10 cellular contexts compared by ENCODE assay signal in genomic region chr19:1273263-1274041, GRCh38. TPM values are rescaled to one million over a fixed set of nuclear protein-coding genes. Genes with fewer than 3 reads are reported as not detected.
A peak's percentile ranks its signal among the peaks of the same experiment; 100 is the strongest.
DNase-seq lines count a peak whose midpoint lies in the region; ATAC-seq, FAIRE-seq and TF ChIP-seq lines count a peak whose summit lies in the region.
"Had no signal": no experiment of that assay in that cellular context is flagged by ENCODE, and none has a peak within 500 bp of the region (broad histone marks: within the 10 kb centered on the region; RNA-seq: fewer than 3 reads in every experiment).

No MANE protein-coding gene starts in this region.

- peaks cover 26% of the 10 kb centered on the region for H4K20me1 ChIP-seq in K562 (replicated peaks; ENCODE audit: control insufficient read depth, insufficient read depth, low read length)

- H3K4me1 ChIP-seq in A673 (ENCODE audit: insufficient read depth, low read length, poor library complexity, severe bottlenecking) (peaks cover 60% of the 10 kb centered on the region), HUES48 (ENCODE audit: control insufficient read depth, insufficient read depth, low read length) (peaks cover 8% of the 10 kb centered on the region), K562 (replicated peaks in 1 of 2; ENCODE audit: control insufficient read depth in 2 of 2, insufficient read depth in 2 of 2, low read length in 2 of 2) (peaks cover 62 to 92% of the 10 kb centered on the region in 2 experiments)

- no peaks in the 10 kb centered on the region for H3K27me3 ChIP-seq in A673 (replicated peaks; ENCODE audit: insufficient read depth, low read depth, low read length, poor library complexity)
- no peaks in the 10 kb centered on the region for H3K27me3 ChIP-seq in HUES48 (ENCODE audit: control insufficient read depth, insufficient read depth, low read length)
- no peaks in the 10 kb centered on the region for H3K27me3 ChIP-seq in K562 (ENCODE audit: control insufficient read depth in 2 of 2, insufficient read depth in 2 of 2, low read length in 2 of 2)
- H3K27me3 ChIP-seq: pancreas, SJCRH30 had no signal

- no peaks in the 10 kb centered on the region for H3K9me3 Mint-ChIP-seq in mesothelial cell of epicardium

- in situ Hi-C loops in K562 (cut with MboI), result no loop called here

- peaks cover 48% of the 10 kb centered on the region for H3K36me3 ChIP-seq in A673 (ENCODE audit: insufficient read depth, low read length, poor library complexity, severe bottlenecking)
- peaks cover 51% of the 10 kb centered on the region for H3K36me3 ChIP-seq in HUES48 (ENCODE audit: control insufficient read depth, insufficient read depth, low read length)
- peaks cover 71% of the 10 kb centered on the region for H3K36me3 ChIP-seq in K562 (ENCODE audit: control insufficient read depth, insufficient read depth, low read length)

- no peak for DNase-seq in A673 (ENCODE audit: low spot score)
- DNase-seq in K562 (ENCODE audit: extremely low read depth in 1 of 4, low spot score in 3 of 4), result peak in 1 of 4 experiments; percentile 39
- no peak for DNase-seq in mesothelial cell of epicardium (ENCODE audit: low spot score in 2 of 2, unreplicated experiment in 2 of 2)
- DNase-seq in frontal cortex (ENCODE audit: low spot score in 2 of 2), result no peak
- no peak for DNase-seq in islet precursor cell
- no peak for DNase-seq in NCI-H1930 (lab: John Stamatoyannopoulos, UW)
- DNase-seq: SJCRH30 had no signal

- no peak for TF ChIP-seq RAD21 in K562 (CRISPR knock-in tag; conservative IDR thresholded peaks at IDR 0.05 in 1 of 2, IDR thresholded peaks at IDR 0.05 in 1 of 2)

- no peaks in the 10 kb centered on the region for H3K27me3 Mint-ChIP-seq in mesothelial cell of epicardium (ENCODE audit: low read depth)

- CTCF ChIA-PET in A673 (lab: Charles Lee) (interaction anchor here (0.6 to 1.6 kb wide), 2 partner anchors 29 to 215 kb away, joined by 5 read pairs; no protein-coding TSS in a partner anchor), K562 (lab: Yijun Ruan, JAX; ENCODE audit: low intra/inter-chr PET ratio) (no interaction called here)

- peak; percentile 29 for FAIRE-seq in K562 (lab: Jason Lieb, UNC)
- FAIRE-seq in frontal cortex (lab: Jason Lieb, UNC), result no peak
- FAIRE-seq: pancreas had no signal

- H3K4me3 Mint-ChIP-seq in mesothelial cell of epicardium, result peak overlapping the region; percentile 43

- H3K4me1 Mint-ChIP-seq in mesothelial cell of epicardium, result peaks cover 53% of the 10 kb centered on the region

- H3K27ac ChIP-seq in A673 (ENCODE audit: low read depth, low read length, poor library complexity, severe bottlenecking) (peak overlapping the region; percentile 99), HUES48 (ENCODE audit: low read depth, low read length) (peak overlapping the region; percentile 100), K562 (ENCODE audit: extremely low read depth, low read depth, low read length) (peak overlapping the region; percentile 92)
- H3K27ac ChIP-seq: SJCRH30 had no signal

- peaks cover 78% of the 10 kb centered on the region for H3K79me2 ChIP-seq in K562 (ENCODE audit: control insufficient read depth, insufficient read depth, low read length)

- 63% methylated on average over 25 of the region's 25 CpGs for WGBS in K562 (ENCODE audit: insufficient coverage, low coverage, missing lambda C conversion rate)

- H3K9me3 ChIP-seq in A673 (ENCODE audit: low read depth, low read length, poor library complexity, severe bottlenecking) (no peaks in the 10 kb centered on the region), HUES48 (ENCODE audit: control insufficient read depth, insufficient read depth, low read length) (no peaks in the 10 kb centered on the region), K562 (replicated peaks; ENCODE audit: control insufficient read depth, insufficient read depth, low read depth, low read length) (no peaks in the 10 kb centered on the region)
- H3K9me3 ChIP-seq: pancreas, SJCRH30 had no signal

- TF ChIP-seq EP300 in K562 (IDR thresholded peaks at IDR 0.05; ENCODE audit: low read length), result no peak

- H3K9me1 ChIP-seq in K562 (ENCODE audit: control insufficient read depth, insufficient read depth, low read length), result no peaks in the 10 kb centered on the region

- TF ChIP-seq CTCF in A673 (conservative IDR thresholded peaks at IDR 0.05; ENCODE audit: low read depth, low read length) (no peak), K562 (IDR thresholded peaks at IDR 0.05 in 2 of 3, conservative IDR thresholded peaks at IDR 0.05 in 1 of 3; ENCODE audit: insufficient read depth in 2 of 3, low read depth in 1 of 3, low read length in 3 of 3) (no peak), mesothelial cell of epicardium (IDR thresholded peaks at IDR 0.05; ENCODE audit: unreplicated experiment) (no peak)

- no peak overlapping the region for H2AFZ ChIP-seq in K562 (ENCODE audit: low read depth, low read length)

- peak; percentile 60 for TF ChIP-seq POLR2A in K562 (conservative IDR thresholded peaks at IDR 0.05)

- peaks cover 22% of the 10 kb centered on the region for H3K36me3 Mint-ChIP-seq in mesothelial cell of epicardium

- BruUV-seq in A673 (replicated peaks; lab: Mats Ljungman, UMichigan) (TSS peak; percentile 67), K562 (replicated peaks; lab: Mats Ljungman, UMichigan) (no TSS peak)

- ATAC-seq in K562, result no peak
- ATAC-seq in GM21447 (IDR thresholded peaks at IDR 0.05; ENCODE audit: unreplicated experiment), result no peak
- ATAC-seq: pancreas had no signal

- H3K9ac ChIP-seq in HUES48 (ENCODE audit: low read depth, low read length) (no peak overlapping the region), K562 (ENCODE audit: insufficient read depth in 1 of 2, low read depth in 2 of 2, low read length in 2 of 2) (peak overlapping the region; percentile 90 to 92)

- peak overlapping the region; percentile 93 for H3K4me2 ChIP-seq in K562 (ENCODE audit: insufficient read depth, low read length)

- peak overlapping the region; percentile 67 for H3K27ac Mint-ChIP-seq in mesothelial cell of epicardium

- peak overlapping the region; percentile 69 for H3K4me3 ChIP-seq in A673 (ENCODE audit: low read depth, low read length, poor library complexity, severe bottlenecking)
- H3K4me3 ChIP-seq in HUES48 (ENCODE audit: low read depth, low read length), result no peak overlapping the region
- H3K4me3 ChIP-seq in K562, result peak overlapping the region; percentile 68
- H3K4me3 ChIP-seq: SJCRH30 had no signal

- POLR2A ChIA-PET in A673 (lab: Charles Lee; ENCODE audit: low non-redundant PET) (interaction anchor here (0.6 kb wide), 1 partner anchor 135 kb away, joined by 3 read pairs; no protein-coding TSS in a partner anchor), K562 (lab: Yijun Ruan, JAX) (interaction anchor here (0.6 to 2.8 kb wide), 13 partner anchors 9 to 474 kb away, joined by 3 to 14 read pairs (median 3); no protein-coding TSS in a partner anchor)

- intact Hi-C loops in A673 (cut with micrococcal nuclease; ENCODE audit: unreplicated experiment), result loop anchor here (10.0 kb wide), 2 partner anchors 171 to 321 kb away; partner anchors contain the start of gene MBD3
- intact Hi-C loops in K562 (cut with micrococcal nuclease), result loop anchor here (10.0 kb wide), 1 partner anchor 171 kb away; no protein-coding TSS in a partner anchor

RNA-seq across cellular contexts. Expression of gene FAM174C, which starts 1.9 kb away (rescaled TPM):
- 69.4 and 88.6 TPM in 2 replicates for total RNA-seq in A673 (2021)
- total RNA-seq in K562 (2011; cell fraction: chromatin; rRNA removed; ENCODE audit: low replicate concordance), result 6.3 and 26.6 TPM in 2 replicates
- 40.9 and 47.0 TPM in 2 replicates for total RNA-seq in K562 (2011; cell fraction: nucleolus; rRNA removed)
- total RNA-seq in K562 (2011; cell fraction: nucleoplasm; rRNA removed), result 20.7 and 26.9 TPM in 2 replicates
- 72.2 and 108 TPM in 2 replicates for total RNA-seq in K562 (2014; rRNA removed)
- total RNA-seq in K562 (2014; rRNA removed; fragmentation: Illumina TruSeq; extraction: Trizol), result 1.3 and 2.8 TPM in 2 replicates
- total RNA-seq in K562 (2015; rRNA removed; fragmentation: Illumina TruSeq; extraction: Trizol), result 40.3 and 42.6 TPM in 2 replicates
- total RNA-seq in K562 (2021), result 81.9 and 85.0 TPM in 2 replicates
- polyA plus RNA-seq in K562 (2011; rRNA removed), result 20.3 and 30.4 TPM in 2 replicates
- polyA plus RNA-seq in K562 (2011; cell fraction: cytosol; rRNA removed), result 58.0 and 177 TPM in 2 replicates
- 28.1 and 53.8 TPM in 2 replicates for polyA plus RNA-seq in K562 (2011; cell fraction: nucleus; rRNA removed)
- 65.9 and 75.4 TPM in 2 replicates for polyA plus RNA-seq in K562 (2012)
- 11.7 and 56.4 TPM in 2 replicates for polyA plus RNA-seq in K562 (2014; fragmentation: Illumina TruSeq; extraction: Trizol)
- 1 to 10 TPM in 1 of 2 experiments, under 1 TPM in 1; 0.66 to 2.7 TPM for polyA plus RNA-seq in K562 (2014; fragmentation: Nextera tagmentation; extraction: Ambion mirVana)
- 89.6 and 119 TPM in 2 replicates for polyA plus RNA-seq in K562 (2014; rRNA removed)
- polyA minus RNA-seq in K562 (2011; rRNA and poly(A)+ RNA removed), result 4.8 and 6.1 TPM in 2 replicates
- 19.6 and 23.7 TPM in 2 replicates for polyA minus RNA-seq in K562 (2011; cell fraction: cytosol; rRNA and poly(A)+ RNA removed)
- 12.0 and 12.8 TPM in 2 replicates for polyA minus RNA-seq in K562 (2011; cell fraction: nucleus; rRNA and poly(A)+ RNA removed)
- 24.4 to 25.8 TPM (median 25.5 TPM) in 3 replicates for total RNA-seq in mesothelial cell of epicardium
- total RNA-seq in frontal cortex, result 8.6 TPM

RNA-seq across cellular contexts. Expression of gene CIRBP, which starts 4.3 kb away (rescaled TPM):
- total RNA-seq in A673 (2021), result 287 and 386 TPM in 2 replicates
- 283 and 504 TPM in 2 replicates for total RNA-seq in K562 (2011; cell fraction: chromatin; rRNA removed; ENCODE audit: low replicate concordance)
- 457 and 483 TPM in 2 replicates for total RNA-seq in K562 (2011; cell fraction: nucleolus; rRNA removed)
- total RNA-seq in K562 (2011; cell fraction: nucleoplasm; rRNA removed), result 431 and 450 TPM in 2 replicates
- 168 and 249 TPM in 2 replicates for total RNA-seq in K562 (2014; rRNA removed)
- total RNA-seq in K562 (2014; rRNA removed; fragmentation: Illumina TruSeq; extraction: Trizol), result 189 and 200 TPM in 2 replicates
- 176 and 206 TPM in 2 replicates for total RNA-seq in K562 (2015; rRNA removed; fragmentation: Illumina TruSeq; extraction: Trizol)
- 181 and 222 TPM in 2 replicates for total RNA-seq in K562 (2021)
- polyA plus RNA-seq in K562 (2011; rRNA removed), result 124 and 166 TPM in 2 replicates
- 92.3 and 201 TPM in 2 replicates for polyA plus RNA-seq in K562 (2011; cell fraction: cytosol; rRNA removed)
- polyA plus RNA-seq in K562 (2011; cell fraction: nucleus; rRNA removed), result 882 and 1,025 TPM in 2 replicates
- polyA plus RNA-seq in K562 (2012), result 288 and 291 TPM in 2 replicates
- 222 and 345 TPM in 2 replicates for polyA plus RNA-seq in K562 (2014; fragmentation: Illumina TruSeq; extraction: Trizol)
- 10 to 100 TPM; 20.5 to 21.4 TPM for polyA plus RNA-seq in K562 (2014; fragmentation: Nextera tagmentation; extraction: Ambion mirVana)
- polyA plus RNA-seq in K562 (2014; rRNA removed), result 306 and 327 TPM in 2 replicates
- 46.9 and 50.4 TPM in 2 replicates for polyA minus RNA-seq in K562 (2011; rRNA and poly(A)+ RNA removed)
- 50.4 and 50.8 TPM in 2 replicates for polyA minus RNA-seq in K562 (2011; cell fraction: cytosol; rRNA and poly(A)+ RNA removed)
- polyA minus RNA-seq in K562 (2011; cell fraction: nucleus; rRNA and poly(A)+ RNA removed), result 117 and 135 TPM in 2 replicates
- 659 to 674 TPM (median 670 TPM) in 3 replicates for total RNA-seq in mesothelial cell of epicardium
- 573 TPM for total RNA-seq in frontal cortex

RNA-seq across cellular contexts. Expression of gene EFNA2, which starts 12.2 kb away (rescaled TPM):
- total RNA-seq in A673 (2021) (0.64 and 0.68 TPM in 2 replicates), K562 (2014; rRNA removed) (0.16 TPM in 1 of 2 replicates, not detected in the other), K562 (2014; rRNA removed; fragmentation: Illumina TruSeq; extraction: Trizol) (not detected in 2 replicates), K562 (2015; rRNA removed; fragmentation: Illumina TruSeq; extraction: Trizol) (not detected in 2 replicates), K562 (2021) (0.38 and 0.44 TPM in 2 replicates), mesothelial cell of epicardium (13.1 to 15.0 TPM (median 14.0 TPM) in 3 replicates), frontal cortex (13.0 TPM)
- total RNA-seq in K562 (2011; cell fraction: chromatin; rRNA removed; ENCODE audit: low replicate concordance), result not detected in 2 replicates
- not detected in 2 replicates for total RNA-seq in K562 (2011; cell fraction: nucleolus; rRNA removed)
- not detected in 2 replicates for total RNA-seq in K562 (2011; cell fraction: nucleoplasm; rRNA removed)
- polyA plus RNA-seq in K562 (2011; rRNA removed) (0.11 and 0.27 TPM in 2 replicates), K562 (2014; fragmentation: Illumina TruSeq; extraction: Trizol) (not detected in 2 replicates), K562 (2014; fragmentation: Nextera tagmentation; extraction: Ambion mirVana) (not detected), K562 (2014; rRNA removed) (0.12 and 0.15 TPM in 2 replicates)
- 0.34 and 0.88 TPM in 2 replicates for polyA plus RNA-seq in K562 (2011; cell fraction: cytosol; rRNA removed)
- 0.24 and 0.25 TPM in 2 replicates for polyA plus RNA-seq in K562 (2011; cell fraction: nucleus; rRNA removed)
- polyA plus RNA-seq in K562 (2012), result not detected in 2 replicates
- not detected in 2 replicates for polyA minus RNA-seq in K562 (2011; rRNA and poly(A)+ RNA removed)
- not detected in 2 replicates for polyA minus RNA-seq in K562 (2011; cell fraction: cytosol; rRNA and poly(A)+ RNA removed)
- not detected in 2 replicates for polyA minus RNA-seq in K562 (2011; cell fraction: nucleus; rRNA and poly(A)+ RNA removed)
- polyA plus RNA-seq: pancreas had no signal

RNA-seq across cellular contexts. Expression of gene MIDN, which starts 25.1 kb away (rescaled TPM):
- total RNA-seq in A673 (2021), result 156 and 169 TPM in 2 replicates
- total RNA-seq in K562 (2011; cell fraction: chromatin; rRNA removed; ENCODE audit: low replicate concordance), result 30.7 and 106 TPM in 2 replicates
- 81.7 and 90.7 TPM in 2 replicates for total RNA-seq in K562 (2011; cell fraction: nucleolus; rRNA removed)
- total RNA-seq in K562 (2011; cell fraction: nucleoplasm; rRNA removed), result 55.1 and 88.1 TPM in 2 replicates
- total RNA-seq in K562 (2014; rRNA removed), result 13.5 and 20.8 TPM in 2 replicates
- total RNA-seq in K562 (2014; rRNA removed; fragmentation: Illumina TruSeq; extraction: Trizol), result 3.9 and 4.8 TPM in 2 replicates
- 10.1 and 11.0 TPM in 2 replicates for total RNA-seq in K562 (2015; rRNA removed; fragmentation: Illumina TruSeq; extraction: Trizol)
- total RNA-seq in K562 (2021), result 120 and 121 TPM in 2 replicates
- 7.0 and 10.2 TPM in 2 replicates for polyA plus RNA-seq in K562 (2011; rRNA removed)
- 14.0 and 26.8 TPM in 2 replicates for polyA plus RNA-seq in K562 (2011; cell fraction: cytosol; rRNA removed)
- 44.8 and 87.0 TPM in 2 replicates for polyA plus RNA-seq in K562 (2011; cell fraction: nucleus; rRNA removed)
- 29.5 and 39.8 TPM in 2 replicates for polyA plus RNA-seq in K562 (2012)
- polyA plus RNA-seq in K562 (2014; fragmentation: Illumina TruSeq; extraction: Trizol), result 20.5 and 38.3 TPM in 2 replicates
- polyA plus RNA-seq in K562 (2014; fragmentation: Nextera tagmentation; extraction: Ambion mirVana), result 1 to 10 TPM in 1 of 2 experiments, under 1 TPM in 1; 0.17 to 1.5 TPM
- polyA plus RNA-seq in K562 (2014; rRNA removed), result 41.3 and 44.6 TPM in 2 replicates
- polyA minus RNA-seq in K562 (2011; rRNA and poly(A)+ RNA removed), result 2.7 and 3.0 TPM in 2 replicates
- polyA minus RNA-seq in K562 (2011; cell fraction: cytosol; rRNA and poly(A)+ RNA removed), result 29.9 and 43.2 TPM in 2 replicates
- polyA minus RNA-seq in K562 (2011; cell fraction: nucleus; rRNA and poly(A)+ RNA removed), result 28.0 and 34.2 TPM in 2 replicates
- total RNA-seq in mesothelial cell of epicardium, result 168 to 177 TPM (median 172 TPM) in 3 replicates
- 14.3 TPM for total RNA-seq in frontal cortex

RNA-seq across cellular contexts. Expression of gene ATP5F1D, which starts 31.9 kb away (rescaled TPM):
- total RNA-seq in A673 (2021) (237 and 250 TPM in 2 replicates), K562 (2014; rRNA removed) (135 and 145 TPM in 2 replicates), K562 (2014; rRNA removed; fragmentation: Illumina TruSeq; extraction: Trizol) (3.9 and 4.6 TPM in 2 replicates), K562 (2015; rRNA removed; fragmentation: Illumina TruSeq; extraction: Trizol) (65.2 and 73.0 TPM in 2 replicates), K562 (2021) (409 and 434 TPM in 2 replicates), mesothelial cell of epicardium (105 to 115 TPM (median 108 TPM) in 3 replicates), frontal cortex (11.0 TPM)
- 42.1 and 110 TPM in 2 replicates for total RNA-seq in K562 (2011; cell fraction: chromatin; rRNA removed; ENCODE audit: low replicate concordance)
- total RNA-seq in K562 (2011; cell fraction: nucleolus; rRNA removed), result 116 and 129 TPM in 2 replicates
- 74.0 and 85.6 TPM in 2 replicates for total RNA-seq in K562 (2011; cell fraction: nucleoplasm; rRNA removed)
- polyA plus RNA-seq in K562 (2011; rRNA removed) (36.8 and 58.7 TPM in 2 replicates), K562 (2014; fragmentation: Illumina TruSeq; extraction: Trizol) (18.7 and 106 TPM in 2 replicates), K562 (2014; fragmentation: Nextera tagmentation; extraction: Ambion mirVana) (10 to 100 TPM in 1 of 2 experiments, 1 to 10 TPM in 1; 9.7 to 23.3 TPM), K562 (2014; rRNA removed) (233 and 236 TPM in 2 replicates)
- 119 and 471 TPM in 2 replicates for polyA plus RNA-seq in K562 (2011; cell fraction: cytosol; rRNA removed)
- polyA plus RNA-seq in K562 (2011; cell fraction: nucleus; rRNA removed), result 90.5 and 137 TPM in 2 replicates
- 278 and 318 TPM in 2 replicates for polyA plus RNA-seq in K562 (2012)
- polyA minus RNA-seq in K562 (2011; rRNA and poly(A)+ RNA removed), result 16.5 and 29.9 TPM in 2 replicates
- polyA minus RNA-seq in K562 (2011; cell fraction: cytosol; rRNA and poly(A)+ RNA removed), result 115 and 175 TPM in 2 replicates
- polyA minus RNA-seq in K562 (2011; cell fraction: nucleus; rRNA and poly(A)+ RNA removed), result 28.8 and 35.8 TPM in 2 replicates
